Comparison of ENCODE assay signal across 13 cellular contexts in genomic region chr14:60153996-60154395, GRCh38. TPM values are rescaled to one million over a fixed set of nuclear protein-coding genes. Genes with fewer than 3 reads are reported as not detected.
DNase-seq lines count a peak whose midpoint lies in the region; ATAC-seq, FAIRE-seq and TF ChIP-seq lines count a peak whose summit lies in the region.
"Had no signal": no experiment of that assay in that cellular context is flagged by ENCODE, and none has a peak within 500 bp of the region (broad histone marks: within the 10 kb centered on the region; RNA-seq: fewer than 3 reads in every experiment).

No MANE protein-coding gene starts in this region.

- peaks cover 8% of the 10 kb centered on the region for H3K9me1 ChIP-seq in IMR-90 (ENCODE audit: insufficient read depth, low read length)

- no peak for TF ChIP-seq CTCF in IMR-90 (conservative IDR thresholded peaks at IDR 0.05; ENCODE audit: low read depth, low read length)
- TF ChIP-seq CTCF in activated CD8-positive, alpha-beta T cell treated with anti-CD3 and anti-CD28 coated beads for 36 hours (IDR thresholded peaks at IDR 0.05) = no peak
- TF ChIP-seq CTCF in natural killer cell (IDR thresholded peaks at IDR 0.05) = no peak
- no peak for TF ChIP-seq CTCF in H9 (conservative IDR thresholded peaks at IDR 0.05)

- no peak for TF ChIP-seq RAD21 in IMR-90 (IDR thresholded peaks at IDR 0.05; ENCODE audit: low read length)

- in situ Hi-C loops in IMR-90 (cut with MboI; ENCODE audit: low sequenced_read_pairs) = no loop called here

- no peaks in the 10 kb centered on the region for H3K27me3 Mint-ChIP-seq in activated CD8-positive, alpha-beta T cell treated with anti-CD3 and anti-CD28 coated beads for 36 hours
- H3K27me3 Mint-ChIP-seq in natural killer cell (ENCODE audit: low read depth in 2 of 2) (no peaks in the 10 kb centered on the region), H9 (ENCODE audit: low read depth) (no peaks in the 10 kb centered on the region)

- H3K4me3 ChIP-seq in IMR-90 (ENCODE audit: insufficient read depth, low read depth, low read length) = no peak overlapping the region

- H3K4ac ChIP-seq in IMR-90 (ENCODE audit: low read depth, low read length) = peak overlapping the region; percentile 84; the same call in 1 of the 2 replicates
- H3K4ac ChIP-seq in H9 (ENCODE audit: low read depth, low read length) = no peak overlapping the region

- WGBS in IMR-90 (ENCODE audit: extremely low coverage in 2 of 2, insufficient read length in 1 of 2), 2 experiments = no CpG with 5 or more reads among the region's 2 CpGs
- no CpG with 5 or more reads among the region's 2 CpGs for WGBS in H9 (ENCODE audit: extremely low coverage, insufficient read length, low lambda C conversion rate)

- H4K91ac ChIP-seq in IMR-90 (ENCODE audit: insufficient read depth, low read depth, low read length) (0 out of 2 replicates have a peak overlapping the region, but pooled peaks have one; percentile 4), H9 (ENCODE audit: insufficient read length, low read depth, low read length) (no peak overlapping the region)

- H4K8ac ChIP-seq in IMR-90 (ENCODE audit: low read depth in 2 of 2, low read length in 2 of 2) (peak overlapping the region in 1 of 2 experiments; percentile 40; a peak in 1 of 4 replicates), H9 (replicated peaks; ENCODE audit: insufficient read length, low read depth, low read length) (no peak overlapping the region)

- H3K23ac ChIP-seq in IMR-90 (ENCODE audit: low read depth, low read length) (no peak overlapping the region), H9 (ENCODE audit: insufficient read length, low read depth, low read length) (no peak overlapping the region)

- dilution Hi-C loops in IMR-90 (cut with HindIII; ENCODE audit: low sequenced_read_pairs, unreplicated experiment) = no loop called here

- H2BK20ac ChIP-seq in IMR-90 (ENCODE audit: low read depth, low read length) (0 out of 2 replicates have a peak overlapping the region, but pooled peaks have one; percentile 3), H9 (ENCODE audit: low read depth, low read length, poor library complexity, severe bottlenecking) (no peak overlapping the region)

- no peak overlapping the region for H2BK12ac ChIP-seq in H9 (ENCODE audit: insufficient read length, low read depth, low read length)

- no peaks in the 10 kb centered on the region for H3K23me2 ChIP-seq in H9 (ENCODE audit: insufficient read length, low read depth, low read length, poor library complexity, severe bottlenecking)

- H3K27ac ChIP-seq in IMR-90 (ENCODE audit: insufficient read depth, low read length) = no peak overlapping the region
- H3K27ac ChIP-seq in H9 (ENCODE audit: insufficient read length, low read depth, low read length) = no peak overlapping the region
- H3K27ac ChIP-seq: C4-2B had no signal

- CTCF ChIA-PET in IMR-90 (lab: Yijun Ruan, JAX) = no interaction called here
- CTCF ChIA-PET in activated CD8-positive, alpha-beta T cell treated with anti-CD3 and anti-CD28 coated beads for 36 hours (lab: Charles Lee) = interaction anchor here (1.0 to 1.8 kb wide), 3 partner anchors 30 to 189 kb away, joined by 3 to 10 read pairs (median 3); no protein-coding TSS in a partner anchor

- H3K27me3 ChIP-seq in IMR-90 (ENCODE audit: control insufficient read depth, insufficient read depth, low read length) (no peaks in the 10 kb centered on the region), H9 (ENCODE audit: insufficient read depth, low read length) (no peaks in the 10 kb centered on the region)

- no peaks in the 10 kb centered on the region for H3K79me2 ChIP-seq in H9 (ENCODE audit: insufficient read depth, low read length)

- H4K5ac ChIP-seq in IMR-90 (ENCODE audit: low read depth, low read length) (no peak overlapping the region), H9 (ENCODE audit: insufficient read length, low read depth, low read length) (no peak overlapping the region)

- ATAC-seq in IMR-90 (ENCODE audit: low read depth) (no peak), natural killer cell (peak; percentile 36 to 49 (median 48))
- peak; percentile 15 for ATAC-seq in activated CD8-positive, alpha-beta T cell treated with anti-CD3 and anti-CD28 coated beads for 36 hours

- H3K4me1 ChIP-seq in IMR-90 (ENCODE audit: control insufficient read depth, insufficient read depth, low read length) (peaks cover 5% of the 10 kb centered on the region), H9 (ENCODE audit: insufficient read depth, low read length) (no peaks in the 10 kb centered on the region)

- 0 out of 3 replicates have a peak overlapping the region, but pooled peaks have one; percentile 45 for H2BK15ac ChIP-seq in IMR-90 (ENCODE audit: low read depth, low read length)
- H2BK15ac ChIP-seq in H9 (ENCODE audit: low read depth, low read length) = no peak overlapping the region

- no peak overlapping the region for H2AK9ac ChIP-seq in IMR-90 (replicated peaks; ENCODE audit: low read depth, low read length, poor library complexity)

- no TSS peak for BruUV-seq in IMR-90 (replicated peaks; lab: Mats Ljungman, UMichigan)

- intact Hi-C loops in IMR-90 (cut with micrococcal nuclease) (loop anchor here (5.0 kb wide), 1 partner anchor 62 kb away; the partner anchor contains the start of gene PCNX4), natural killer cell (cut with micrococcal nuclease) (loop anchor here (2.0 to 10.0 kb wide), 2 partner anchors 61 to 969 kb away; partner anchors contain the start of gene DAAM1)
- intact Hi-C loops in activated CD8-positive, alpha-beta T cell treated with anti-CD3 and anti-CD28 coated beads for 36 hours (cut with micrococcal nuclease) = no loop called here

- 0 out of 2 replicates have a peak overlapping the region, but pooled peaks have one; percentile 43 for H3K14ac ChIP-seq in IMR-90 (replicated peaks; ENCODE audit: low read depth, low read length)
- H3K14ac ChIP-seq in H9 (ENCODE audit: insufficient read depth, low read length) = no peak overlapping the region

- FAIRE-seq in RCC 7860 (lab: Jason Lieb, UNC) = no peak

- H3K36me3 ChIP-seq in IMR-90 (ENCODE audit: control insufficient read depth, insufficient read depth, low read length) = peaks cover 13% of the 10 kb centered on the region

- H3K9ac ChIP-seq in IMR-90 (ENCODE audit: low read depth, low read length) (no peak overlapping the region), H9 (ENCODE audit: extremely low read depth, insufficient read length, low read length) (no peak overlapping the region)

- peaks cover 27 to 44% of the 10 kb centered on the region in 2 experiments for H3K79me1 ChIP-seq in IMR-90 (ENCODE audit: low read depth in 1 of 2, low read length in 2 of 2)
- H3K79me1 ChIP-seq in H9 (ENCODE audit: insufficient read depth, low read depth, low read length, poor library complexity, severe bottlenecking) = no peaks in the 10 kb centered on the region

- POLR2A ChIA-PET in IMR-90 (lab: Charles Lee; ENCODE audit: unreplicated experiment) = no interaction called here
- POLR2A ChIA-PET in activated CD8-positive, alpha-beta T cell treated with anti-CD3 and anti-CD28 coated beads for 36 hours (lab: Charles Lee) = interaction anchor here (0.6 to 1.9 kb wide), 5 partner anchors 10 to 95 kb away, joined by 3 to 6 read pairs (median 4); partner anchors contain the start of genes DHRS7 and PPM1A

- H2BK120ac ChIP-seq in IMR-90 (ENCODE audit: low read depth, low read length) (peak overlapping the region; percentile 30; the same call in 1 of the 2 replicates), H9 (ENCODE audit: low read depth, low read length, poor library complexity, severe bottlenecking) (no peak overlapping the region)

- DNase-seq in CD1c-positive myeloid dendritic cell (ENCODE audit: extremely low spot score) (peak; percentile 47), IMR-90 (no peak), natural killer cell (no peak), H9 (no peak), superior temporal gyrus (ENCODE audit: extremely low spot score) (no peak), RCC 7860 (ENCODE audit: low spot score) (no peak), NCI-H510A treated with DMSO at 0.1 percent for 48 hours (lab: John Stamatoyannopoulos, UW) (no peak)
- DNase-seq in activated CD8-positive, alpha-beta T cell treated with anti-CD3 and anti-CD28 coated beads for 36 hours = peak; percentile 26
- DNase-seq: KG1; NCI-H2081; NCI-H774; stimulated activated CD4-positive, alpha-beta T cell treated with anti-CD3 and anti-CD28 coated beads, Interleukin-2, amount 100 ng/mL, for 48 hours had no signal

- H3K27ac Mint-ChIP-seq in activated CD8-positive, alpha-beta T cell treated with anti-CD3 and anti-CD28 coated beads for 36 hours = peak overlapping the region; percentile 71
- peak overlapping the region; percentile 90 to 97 for H3K27ac Mint-ChIP-seq in natural killer cell
- H3K27ac Mint-ChIP-seq in H9 = 0 out of 7 replicates have a peak overlapping the region, but pooled peaks of 1 of the 3 experiments have one; percentile 50

- H3K9me3 Mint-ChIP-seq in activated CD8-positive, alpha-beta T cell treated with anti-CD3 and anti-CD28 coated beads for 36 hours = no peaks in the 10 kb centered on the region
- H3K9me3 Mint-ChIP-seq in natural killer cell (no peaks in the 10 kb centered on the region), H9 (no peaks in the 10 kb centered on the region; a peak in 1 of 5 replicates)

- H2BK5ac ChIP-seq in IMR-90 (ENCODE audit: low read depth, low read length, poor library complexity, severe bottlenecking) = peak overlapping the region; percentile 40
- no peak overlapping the region for H2BK5ac ChIP-seq in H9 (ENCODE audit: insufficient read length, low read length)

- H4K20me1 ChIP-seq in IMR-90 (ENCODE audit: insufficient read depth, low read length) (no peaks in the 10 kb centered on the region), H9 (ENCODE audit: control insufficient read depth, insufficient read depth, insufficient read length) (no peaks in the 10 kb centered on the region)

- H3K36me3 Mint-ChIP-seq in activated CD8-positive, alpha-beta T cell treated with anti-CD3 and anti-CD28 coated beads for 36 hours (ENCODE audit: low read depth) = peaks cover 57% of the 10 kb centered on the region
- H3K36me3 Mint-ChIP-seq in natural killer cell (peaks cover 15% of the 10 kb centered on the region), H9 (ENCODE audit: insufficient read depth in 1 of 3, low read depth in 3 of 3) (peaks cover 10 to 29% (median 22%) of the 10 kb centered on the region in 3 experiments; a peak in 6 of 7 replicates)

- H3K56ac ChIP-seq in IMR-90 (ENCODE audit: extremely low read depth, insufficient read depth, low read length) (no peak overlapping the region), H9 (ENCODE audit: insufficient read length, low read depth, low read length) (no peak overlapping the region)

- no peak overlapping the region for H3T11ph ChIP-seq in H9 (ENCODE audit: low read length)

- TF ChIP-seq POLR2A in IMR-90 (IDR thresholded peaks at IDR 0.05; ENCODE audit: low read depth, low read length) = no peak

- peaks cover 59% of the 10 kb centered on the region for H3K4me1 Mint-ChIP-seq in activated CD8-positive, alpha-beta T cell treated with anti-CD3 and anti-CD28 coated beads for 36 hours (ENCODE audit: low read depth)
- H3K4me1 Mint-ChIP-seq in natural killer cell = peaks cover 69% of the 10 kb centered on the region in 2 donors
- H3K4me1 Mint-ChIP-seq in H9 = peaks cover 4 to 10% of the 10 kb centered on the region in 2 experiments; a peak in 3 of 4 replicates

- H2AFZ ChIP-seq in IMR-90 (replicated peaks; ENCODE audit: low read length, poor library complexity) (no peak overlapping the region), H9 (ENCODE audit: low read length) (no peak overlapping the region)

- no peak overlapping the region for H3K4me3 Mint-ChIP-seq in activated CD8-positive, alpha-beta T cell treated with anti-CD3 and anti-CD28 coated beads for 36 hours
- H3K4me3 Mint-ChIP-seq in natural killer cell (peak overlapping the region; percentile 86), H9 (no peak overlapping the region)

- peak overlapping the region; percentile 43; the same call in 1 of the 2 replicates for H2AK5ac ChIP-seq in IMR-90 (ENCODE audit: low read depth, low read length)
- H2AK5ac ChIP-seq in H9 (ENCODE audit: insufficient read length, low read length) = no peak overlapping the region

- H3K4me2 ChIP-seq in IMR-90 (ENCODE audit: low read depth, low read length) (no peak overlapping the region), H9 (ENCODE audit: insufficient read depth, insufficient read length, low read length) (no peak overlapping the region)

- H3K18ac ChIP-seq in IMR-90 (ENCODE audit: low read depth, low read length) (peak overlapping the region; percentile 4; the same call in 1 of the 2 replicates), H9 (ENCODE audit: insufficient read length, low read depth, low read length) (no peak overlapping the region)

- no peaks in the 10 kb centered on the region for H3K9me3 ChIP-seq in IMR-90 (ENCODE audit: control insufficient read depth, insufficient read depth, low read length)
- no peaks in the 10 kb centered on the region for H3K9me3 ChIP-seq in H9 (ENCODE audit: control insufficient read depth, low read depth, low read length)

RNA-seq across cellular contexts. Expression of gene DHRS7, which starts 11.2 kb away (rescaled TPM):
- total RNA-seq in IMR-90 (2012; rRNA removed) = 50.2 and 56.7 TPM in 2 replicates
- polyA plus RNA-seq in IMR-90 (2012; rRNA removed) = 30.3 and 33.9 TPM in 2 replicates
- polyA plus RNA-seq in IMR-90 (2012; cell fraction: cytosol; rRNA removed) = 42.3 and 58.5 TPM in 2 replicates
- 16.3 and 17.9 TPM in 2 replicates for polyA plus RNA-seq in IMR-90 (2012; cell fraction: nucleus; rRNA removed; ENCODE audit: low replicate concordance)
- 10 to 100 TPM; 46.4 to 46.6 TPM for total RNA-seq in activated CD8-positive, alpha-beta T cell treated with anti-CD3 and anti-CD28 coated beads for 36 hours
- total RNA-seq in natural killer cell = 100 to 1,000 TPM; 115 to 139 (median 126) TPM
- total RNA-seq in H9 (2021) = 25.2 and 27.7 TPM in 2 replicates

Comparison
In these comparisons a context has a peak if more than half of its experiments do, and no peak if none do; other contexts are left out.
1. DNase-seq: peak in CD1c-positive myeloid dendritic cell (single experiment) and activated CD8-positive, alpha-beta T cell treated with anti-CD3 and anti-CD28 coated beads for 36 hours (single experiment); none in IMR-90 (single experiment), natural killer cell (single experiment), H9 (single experiment), superior temporal gyrus (single experiment), RCC 7860 (single experiment) and NCI-H510A treated with DMSO at 0.1 percent for 48 hours (single experiment).